8 cellular contexts compared by ENCODE assay signal in genomic region chr16:27450836-27451341, GRCh38. TPM values are rescaled to one million over a fixed set of nuclear protein-coding genes. Genes with fewer than 3 reads are reported as not detected.
DNase-seq lines count a peak whose midpoint lies in the region; ATAC-seq and TF ChIP-seq lines count a peak whose summit lies in the region.

No MANE protein-coding gene starts in this region.

- no peak overlapping the region for H3K4ac ChIP-seq in mesenchymal stem cell (ENCODE audit: low read depth in 1 of 2, low read length in 2 of 2)

- no peak overlapping the region for H3K14ac ChIP-seq in mesenchymal stem cell (ENCODE audit: low read length in 2 of 2)

- ATAC-seq in left colon (no peak), GM21717 (IDR thresholded peaks at IDR 0.05; ENCODE audit: unreplicated experiment) (no peak)

- no peak overlapping the region for H3K18ac ChIP-seq in mesenchymal stem cell (ENCODE audit: low read depth in 1 of 2, low read length in 2 of 2)

- H4K91ac ChIP-seq in mesenchymal stem cell (ENCODE audit: low read length), result no peak overlapping the region

- H2BK120ac ChIP-seq in mesenchymal stem cell (ENCODE audit: low read depth, low read length), result no peak overlapping the region

- no peak overlapping the region for H3K27ac ChIP-seq in mesenchymal stem cell (ENCODE audit: low read length, poor library complexity, severe bottlenecking)

- no peak overlapping the region for H2BK12ac ChIP-seq in mesenchymal stem cell (ENCODE audit: low read length in 2 of 2)

- intact Hi-C loops in left colon (cut with DNase I, micrococcal nuclease), result no loop called here

- H3K9me3 ChIP-seq in mesenchymal stem cell (ENCODE audit: control insufficient read depth, low read length), result peaks cover 5% of the 10 kb centered on the region

- no peak overlapping the region for H3K9ac ChIP-seq in mesenchymal stem cell (ENCODE audit: low read length)

- DNase-seq in H7 (peak; percentile 44), RPMI8226 (peak; percentile 73), mesenchymal stem cell (peak; percentile 31), left colon (no peak), COLO668 (lab: John Stamatoyannopoulos, UW; ENCODE audit: unreplicated experiment) (no peak), globus pallidus (ENCODE audit: low spot score) (no peak)

- no peak overlapping the region for H3K4me3 ChIP-seq in H7 (ENCODE audit: insufficient read depth, low read depth, low read length)
- no peak overlapping the region for H3K4me3 ChIP-seq in mesenchymal stem cell (ENCODE audit: insufficient read depth in 1 of 2, low read depth in 1 of 2, low read length in 2 of 2)

- peak overlapping the region; percentile 74 for H2AK5ac ChIP-seq in mesenchymal stem cell (ENCODE audit: low read length, severe bottlenecking)

- no peak overlapping the region for H3K23ac ChIP-seq in mesenchymal stem cell (ENCODE audit: low read length in 2 of 2)

- no peak overlapping the region for H2BK15ac ChIP-seq in mesenchymal stem cell (ENCODE audit: low read depth, poor library complexity, severe bottlenecking)

- no peaks in the 10 kb centered on the region for H3K27me3 ChIP-seq in H7 (ENCODE audit: control insufficient read depth, insufficient read depth, low read length)
- H3K27me3 ChIP-seq in mesenchymal stem cell (ENCODE audit: control insufficient read depth in 1 of 2, insufficient read depth in 1 of 2, low read length in 2 of 2), result peaks cover 0 to 24% of the 10 kb centered on the region in 2 experiments

- in situ Hi-C loops in GM18951 (cut with MboI; ENCODE audit: low sequenced_read_pairs, unreplicated experiment), result no loop called here

- peaks cover 17% of the 10 kb centered on the region for H3K4me1 ChIP-seq in mesenchymal stem cell (ENCODE audit: control insufficient read depth, insufficient read depth, low read depth, low read length)

- H2BK5ac ChIP-seq in mesenchymal stem cell (ENCODE audit: low read depth, low read length, poor library complexity, severe bottlenecking), result no peak overlapping the region

- peak; percentile 34 for TF ChIP-seq POLR2A in GM18951 (IDR thresholded peaks at IDR 0.05; ENCODE audit: extremely low read depth, insufficient read depth, insufficient read length)

- no peaks in the 10 kb centered on the region for H3K36me3 ChIP-seq in H7 (replicated peaks; ENCODE audit: control insufficient read depth, insufficient read depth, low read length)
- no peaks in the 10 kb centered on the region for H3K36me3 ChIP-seq in mesenchymal stem cell (ENCODE audit: control insufficient read depth in 1 of 2, insufficient read depth in 2 of 2, low read depth in 1 of 2, low read length in 2 of 2)

- no peak overlapping the region for H2AFZ ChIP-seq in mesenchymal stem cell (ENCODE audit: low read depth, low read length)

- H3K4me2 ChIP-seq in mesenchymal stem cell (ENCODE audit: low read length, poor library complexity, severe bottlenecking), result no peak overlapping the region

- H4K8ac ChIP-seq in mesenchymal stem cell (ENCODE audit: low read length), result no peak overlapping the region

- WGBS in mesenchymal stem cell, result 74% methylated on average over 9 of the region's 9 CpGs

- H3K79me1 ChIP-seq in mesenchymal stem cell (replicated peaks; ENCODE audit: low read length, poor library complexity, severe bottlenecking), result no peaks in the 10 kb centered on the region

RNA-seq across cellular contexts. Expression of gene IL21R, which starts 48.9 kb away (rescaled TPM):
- total RNA-seq in H7 (2014; rRNA removed; shearing (Covaris generic)), result 0.07 and 0.73 TPM in 2 replicates
- 1.6 TPM for polyA plus RNA-seq in mesenchymal stem cell (2013, experiment 1 of 2)
- polyA plus RNA-seq in mesenchymal stem cell (2013, experiment 2 of 2), result 1.6 TPM
- total RNA-seq in left colon, result 1 to 10 TPM in 1 of 2 donors, under 1 TPM in 1; 0.40 to 1.0 TPM

Comparison
In these comparisons a context has a peak if more than half of its experiments do, and no peak if none do; other contexts are left out.
1. DNase-seq: peak in H7 (single experiment), RPMI8226 (single experiment) and mesenchymal stem cell (single experiment); none in left colon (0 of 2), COLO668 (single experiment) and globus pallidus (single experiment).